ENCODE assay signal across 8 cellular contexts in the genomic region with DNA sequence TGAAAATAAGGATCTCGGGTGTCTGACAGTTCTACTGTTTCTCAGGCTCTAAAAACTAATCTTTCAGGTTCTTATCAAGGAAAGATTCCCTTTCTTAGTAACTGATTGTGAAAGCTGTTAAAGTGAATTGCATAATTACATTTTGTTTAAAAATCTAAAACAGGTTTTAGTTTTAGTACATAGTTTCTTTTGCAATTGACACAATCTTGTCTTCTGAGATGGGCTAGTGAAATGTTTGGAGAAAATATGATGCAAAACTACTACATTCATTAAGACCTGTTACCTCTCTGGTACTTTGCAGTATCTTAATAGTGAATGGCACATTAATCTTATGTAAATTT.
DNase-seq lines count a peak whose midpoint lies in the region; ATAC-seq and TF ChIP-seq lines count a peak whose summit lies in the region.

No MANE protein-coding gene starts in this region.

- peak overlapping the region; percentile 84 for H3K4me3 Mint-ChIP-seq in T-helper 1 cell treated with Interleukin-12 subunit alpha and Interleukin-12 subunit beta and Interleukin-4 antibody, amounts not matched to agents 30 μg/mL and 1 μg/mL, for 36 hours
- H3K4me3 Mint-ChIP-seq in central memory CD8-positive, alpha-beta T cell = peak overlapping the region; percentile 88
- H3K4me3 Mint-ChIP-seq in progenitor cell of endocrine pancreas (ENCODE audit: low read depth) = peak overlapping the region; percentile 50

- ATAC-seq in HG03565 (IDR thresholded peaks at IDR 0.05; ENCODE audit: unreplicated experiment) (peak; percentile 1), HG03378 (IDR thresholded peaks at IDR 0.05; ENCODE audit: unreplicated experiment) (no peak)
- no peak for ATAC-seq in central memory CD8-positive, alpha-beta T cell (replicated peaks; ENCODE audit: extremely low read depth, poor library complexity, severe bottlenecking)

- DNase-seq in T-helper 1 cell (no peak), progenitor cell of endocrine pancreas (ENCODE audit: low spot score, unreplicated experiment) (no peak), COLO829 (ENCODE audit: low spot score) (no peak), NCI-H2107 treated with DMSO at 0.1 percent for 48 hours (lab: John Stamatoyannopoulos, UW; ENCODE audit: unreplicated experiment) (no peak)
- DNase-seq in central memory CD8-positive, alpha-beta T cell (ENCODE audit: low spot score in 2 of 2) = no peak

- no peak for TF ChIP-seq CTCF in progenitor cell of endocrine pancreas (IDR thresholded peaks at IDR 0.05; ENCODE audit: unreplicated experiment)

- peaks cover 23% of the 10 kb centered on the region for H3K36me3 Mint-ChIP-seq in T-helper 1 cell treated with Interleukin-12 subunit alpha and Interleukin-12 subunit beta and Interleukin-4 antibody, amounts not matched to agents 30 μg/mL and 1 μg/mL, for 36 hours (ENCODE audit: low read depth)
- H3K36me3 Mint-ChIP-seq in central memory CD8-positive, alpha-beta T cell (ENCODE audit: insufficient read depth) = peaks cover 18% of the 10 kb centered on the region
- H3K36me3 Mint-ChIP-seq in progenitor cell of endocrine pancreas (ENCODE audit: insufficient read depth) = peaks cover 15% of the 10 kb centered on the region

- H3K27me3 Mint-ChIP-seq in T-helper 1 cell treated with Interleukin-12 subunit alpha and Interleukin-12 subunit beta and Interleukin-4 antibody, amounts not matched to agents 30 μg/mL and 1 μg/mL, for 36 hours (ENCODE audit: low read depth) = no peaks in the 10 kb centered on the region
- H3K27me3 Mint-ChIP-seq in central memory CD8-positive, alpha-beta T cell = no peaks in the 10 kb centered on the region
- H3K27me3 Mint-ChIP-seq in progenitor cell of endocrine pancreas = no peaks in the 10 kb centered on the region

- H3K9me3 Mint-ChIP-seq in T-helper 1 cell treated with Interleukin-12 subunit alpha and Interleukin-12 subunit beta and Interleukin-4 antibody, amounts not matched to agents 30 μg/mL and 1 μg/mL, for 36 hours = no peaks in the 10 kb centered on the region
- H3K9me3 Mint-ChIP-seq in central memory CD8-positive, alpha-beta T cell = no peaks in the 10 kb centered on the region
- H3K9me3 Mint-ChIP-seq in progenitor cell of endocrine pancreas (ENCODE audit: low read depth) = no peaks in the 10 kb centered on the region

- H3K27ac Mint-ChIP-seq in T-helper 1 cell treated with Interleukin-12 subunit alpha and Interleukin-12 subunit beta and Interleukin-4 antibody, amounts not matched to agents 30 μg/mL and 1 μg/mL, for 36 hours = peak overlapping the region; percentile 89
- H3K27ac Mint-ChIP-seq in central memory CD8-positive, alpha-beta T cell (ENCODE audit: low read depth) = peak overlapping the region; percentile 90
- no peak overlapping the region for H3K27ac Mint-ChIP-seq in progenitor cell of endocrine pancreas

- H3K4me1 Mint-ChIP-seq in T-helper 1 cell treated with Interleukin-12 subunit alpha and Interleukin-12 subunit beta and Interleukin-4 antibody, amounts not matched to agents 30 μg/mL and 1 μg/mL, for 36 hours (ENCODE audit: low read depth) = peaks cover 42% of the 10 kb centered on the region
- peaks cover 32% of the 10 kb centered on the region for H3K4me1 Mint-ChIP-seq in central memory CD8-positive, alpha-beta T cell
- peaks cover 31% of the 10 kb centered on the region for H3K4me1 Mint-ChIP-seq in progenitor cell of endocrine pancreas (ENCODE audit: low read depth)
